In genomic region chrX:119574394-119575266, GRCh38 we compare ENCODE assay signal across 1 cellular context.
A peak's percentile ranks its signal among the peaks of the same experiment; 100 is the strongest.
TF ChIP-seq lines count a peak whose summit lies in the region.

Gene UBE2A (plus strand): TSS chrX:119574563. CDS start chrX:119574712, 149 bp downstream.

TF ChIP-seq in H1, 55 proteins besides CTCF, POLR2A, EP300 and RAD21:
- no peak for TF ChIP-seq YY1 (IDR thresholded peaks at IDR 0.05; ENCODE audit: low read depth, low read length)
- no peak for TF ChIP-seq CBX5 (IDR thresholded peaks at IDR 0.05; ENCODE audit: low read depth, low read length)
- no peak for TF ChIP-seq GTF2F1 (IDR thresholded peaks at IDR 0.05; ENCODE audit: borderline replicate concordance, low read depth, low read length)
- peak; percentile 86 for TF ChIP-seq PHF8 (conservative IDR thresholded peaks at IDR 0.05; ENCODE audit: low read depth, low read length)
- no peak for TF ChIP-seq POU5F1 (IDR thresholded peaks at IDR 0.05; ENCODE audit: low read depth, low read length)
- no peak for TF ChIP-seq TCF12 (IDR thresholded peaks at IDR 0.05; ENCODE audit: low read depth, low read length)
- no peak for TF ChIP-seq RXRA (IDR thresholded peaks at IDR 0.05; ENCODE audit: insufficient read depth, low read depth, low read length)
- TF ChIP-seq TEAD4 (IDR thresholded peaks at IDR 0.05; ENCODE audit: low read depth, low read length), result no peak
- TF ChIP-seq CHD7 (IDR thresholded peaks at IDR 0.05; ENCODE audit: insufficient replicate concordance, low read length), result no peak
- no peak for TF ChIP-seq CEBPB (IDR thresholded peaks at IDR 0.05; ENCODE audit: low read depth, low read length)
- no peak for TF ChIP-seq KDM5A (IDR thresholded peaks at IDR 0.05; ENCODE audit: low read length)
- no peak for TF ChIP-seq HDAC6 (IDR thresholded peaks at IDR 0.05; ENCODE audit: low read depth, low read length)
- no peak for TF ChIP-seq E2F6 (IDR thresholded peaks at IDR 0.05)
- TF ChIP-seq KDM1A (IDR thresholded peaks at IDR 0.05; ENCODE audit: borderline replicate concordance, low read length), result no peak
- TF ChIP-seq SAP30 (IDR thresholded peaks at IDR 0.05; ENCODE audit: insufficient read depth, insufficient replicate concordance, low read length), result no peak
- TF ChIP-seq MAFK (IDR thresholded peaks at IDR 0.05; ENCODE audit: low read depth, low read length), result peak; percentile 55; the same call in 1 of the 2 replicates
- TF ChIP-seq BACH1 (IDR thresholded peaks at IDR 0.05; ENCODE audit: low read length), result peak; percentile 91
- no peak for TF ChIP-seq USF2 (IDR thresholded peaks at IDR 0.05; ENCODE audit: low read length)
- peak; percentile 9 for TF ChIP-seq KDM4A (IDR thresholded peaks at IDR 0.05; ENCODE audit: low read depth, low read length, severe bottlenecking)
- TF ChIP-seq TAF1 (IDR thresholded peaks at IDR 0.05; ENCODE audit: low read depth, low read length), result peak; percentile 99
- TF ChIP-seq SRF (IDR thresholded peaks at IDR 0.05; ENCODE audit: low read depth, low read length), result peak; percentile 15; the same call in 1 of the 2 replicates
- TF ChIP-seq TBP (IDR thresholded peaks at IDR 0.05; ENCODE audit: low read depth, low read length), result peak; percentile 95
- TF ChIP-seq RNF2 (IDR thresholded peaks at IDR 0.05; ENCODE audit: borderline replicate concordance, low read depth, low read length, missing control alignments, poor library complexity, severe bottlenecking), result no peak
- peak; percentile 96 for TF ChIP-seq POLR2AphosphoS5 (IDR thresholded peaks at IDR 0.05; ENCODE audit: low read depth, low read length)
- no peak for TF ChIP-seq SIRT6 (IDR thresholded peaks at IDR 0.05; ENCODE audit: low read length)
- no peak for TF ChIP-seq CBX8 (IDR thresholded peaks at IDR 0.05; ENCODE audit: borderline replicate concordance, low read depth, low read length)
- no peak for TF ChIP-seq BCL11A (IDR thresholded peaks at IDR 0.05; ENCODE audit: low read depth in 2 of 2, low read length in 2 of 2)
- peak; percentile 92 for TF ChIP-seq JUND (IDR thresholded peaks at IDR 0.05; ENCODE audit: low read length)
- TF ChIP-seq RFX5 (IDR thresholded peaks at IDR 0.05; ENCODE audit: borderline replicate concordance, low read depth, low read length), result no peak
- no peak for TF ChIP-seq HDAC2 (IDR thresholded peaks at IDR 0.05; ENCODE audit: borderline replicate concordance in 1 of 2, low read depth in 2 of 2, low read length in 2 of 2)
- no peak for TF ChIP-seq JUN (IDR thresholded peaks at IDR 0.05; ENCODE audit: low read depth, low read length)
- 0 out of 2 replicates have a peak, but pooled peaks have one; percentile 20 for TF ChIP-seq SIX5 (IDR thresholded peaks at IDR 0.05; ENCODE audit: low read depth, low read length)
- peak; percentile 76; the same call in 1 of the 2 replicates for TF ChIP-seq SP1 (IDR thresholded peaks at IDR 0.05; ENCODE audit: low read depth, low read length)
- no peak for TF ChIP-seq CHD2 (IDR thresholded peaks at IDR 0.05; ENCODE audit: low read length)
- peak; percentile 63 for TF ChIP-seq ASH2L (IDR thresholded peaks at IDR 0.05; ENCODE audit: low read length)
- no peak for TF ChIP-seq BRCA1 (IDR thresholded peaks at IDR 0.05; ENCODE audit: low read depth, low read length)
- no peak for TF ChIP-seq CTBP2 (IDR thresholded peaks at IDR 0.05; ENCODE audit: borderline replicate concordance, insufficient read depth, insufficient read length, low read length)
- TF ChIP-seq NRF1 (IDR thresholded peaks at IDR 0.05; ENCODE audit: low read depth, low read length), result no peak
- TF ChIP-seq CREB1 (IDR thresholded peaks at IDR 0.05), result peak; percentile 76
- TF ChIP-seq TAF7 (optimal IDR thresholded peaks at IDR 0.05; ENCODE audit: borderline replicate concordance, low read depth, low read length), result peak; percentile 90
- peak; percentile 90 for TF ChIP-seq CHD1 (IDR thresholded peaks at IDR 0.05; ENCODE audit: low read depth, low read length)
- TF ChIP-seq ZNF274 (IDR thresholded peaks at IDR 0.05; ENCODE audit: borderline replicate concordance, extremely low read depth, low read length), result no peak
- TF ChIP-seq SP2 (IDR thresholded peaks at IDR 0.05; ENCODE audit: low read length), result no peak
- TF ChIP-seq EGR1 (IDR thresholded peaks at IDR 0.05; ENCODE audit: borderline replicate concordance, low read depth, low read length), result no peak
- no peak for TF ChIP-seq EZH2 (IDR thresholded peaks at IDR 0.05; ENCODE audit: low read depth, low read length, severe bottlenecking)
- TF ChIP-seq NANOG (IDR thresholded peaks at IDR 0.05; ENCODE audit: insufficient read depth, low read depth, low read length, poor library complexity, severe bottlenecking), result no peak
- TF ChIP-seq SUZ12 (IDR thresholded peaks at IDR 0.05; ENCODE audit: low read length), result no peak
- TF ChIP-seq ATF3 (IDR thresholded peaks at IDR 0.05; ENCODE audit: insufficient read depth, low read depth, low read length), result no peak
- TF ChIP-seq GABPA (IDR thresholded peaks at IDR 0.05; ENCODE audit: borderline replicate concordance, insufficient read depth, low read length), result no peak
- no peak for TF ChIP-seq SP4 (IDR thresholded peaks at IDR 0.05; ENCODE audit: low read length)
- peak; percentile 70; the same call in 1 of the 2 replicates for TF ChIP-seq ATF2 (IDR thresholded peaks at IDR 0.05; ENCODE audit: low read length)
- peak in 1 of 2 experiments; percentile 68; a peak in 2 of 4 replicates for TF ChIP-seq SIN3A (conservative IDR thresholded peaks at IDR 0.05 in 1 of 2, IDR thresholded peaks at IDR 0.05 in 1 of 2; ENCODE audit: low read depth in 1 of 2, low read length in 2 of 2)
- no peak for TF ChIP-seq RBBP5 (IDR thresholded peaks at IDR 0.05; ENCODE audit: borderline replicate concordance, low read depth, low read length)
- no peak for TF ChIP-seq FOSL1 (IDR thresholded peaks at IDR 0.05; ENCODE audit: insufficient read depth, low read depth, low read length)
- no peak for TF ChIP-seq MAX (IDR thresholded peaks at IDR 0.05)
TF ChIP-seq in H1: peak in this region for 17.
